ENCODE assay signal across 15 cellular contexts in the genomic region with DNA sequence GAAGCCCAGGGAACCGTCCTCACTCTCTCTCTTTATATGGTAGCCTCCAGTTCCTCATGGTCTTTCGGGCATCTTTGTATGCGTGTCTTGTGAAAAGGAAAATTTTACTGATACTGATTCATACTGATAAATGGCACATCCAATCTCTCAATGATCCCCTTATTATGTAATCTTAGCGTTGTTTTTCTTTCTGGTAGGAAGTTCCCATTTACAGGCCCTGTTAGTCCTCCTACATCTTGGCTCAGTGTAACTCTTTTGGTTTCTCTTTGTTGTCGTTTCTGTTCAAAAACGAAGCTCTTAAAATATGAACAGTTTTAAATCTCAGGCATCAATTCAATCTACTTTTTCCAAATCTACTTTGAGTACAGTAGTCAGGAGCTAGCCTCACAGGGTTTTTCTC.
A peak's percentile ranks its signal among the peaks of the same experiment; 100 is the strongest.
DNase-seq lines count a peak whose midpoint lies in the region; ATAC-seq, FAIRE-seq and TF ChIP-seq lines count a peak whose summit lies in the region.
"Had no signal": no experiment of that assay in that cellular context is flagged by ENCODE, and none has a peak within 500 bp of the region (broad histone marks: within the 10 kb centered on the region; RNA-seq: fewer than 3 reads in every experiment).

No MANE protein-coding gene starts in this region.

- H3K9me3 Mint-ChIP-seq in activated CD4-positive, alpha-beta T cell treated with anti-CD3 and anti-CD28 coated beads, Interleukin-2, amount 10 ng/mL, durations not matched to agents 24 days and 14 days, result peaks cover 5% of the 10 kb centered on the region
- H3K9me3 Mint-ChIP-seq in natural killer cell (no peaks in the 10 kb centered on the region), Calu3 (ENCODE audit: low read depth, unreplicated experiment) (no peaks in the 10 kb centered on the region)
- H3K9me3 Mint-ChIP-seq: activated naive CD4-positive, alpha-beta T cell treated with anti-CD3 and anti-CD28 coated beads, Interleukin-2, amount 50 U/mL, for 72 hours had no signal

- no peaks in the 10 kb centered on the region for H3K36me3 ChIP-seq in tibial artery

- peaks cover 22% of the 10 kb centered on the region for H3K36me3 Mint-ChIP-seq in activated CD4-positive, alpha-beta T cell treated with anti-CD3 and anti-CD28 coated beads, Interleukin-2, amount 10 ng/mL, durations not matched to agents 24 days and 14 days (ENCODE audit: low read depth)
- H3K36me3 Mint-ChIP-seq in natural killer cell, result peaks cover 14% of the 10 kb centered on the region
- no peaks in the 10 kb centered on the region for H3K36me3 Mint-ChIP-seq in Calu3 (ENCODE audit: insufficient read depth, unreplicated experiment)

- peak overlapping the region; percentile 2 for H3K27ac Mint-ChIP-seq in activated CD4-positive, alpha-beta T cell treated with anti-CD3 and anti-CD28 coated beads, Interleukin-2, amount 10 ng/mL, durations not matched to agents 24 days and 14 days
- H3K27ac Mint-ChIP-seq in natural killer cell (peak overlapping the region; percentile 58 to 60), Calu3 (ENCODE audit: unreplicated experiment) (no peak overlapping the region)

- peaks cover 8% of the 10 kb centered on the region for H3K4me1 Mint-ChIP-seq in activated CD4-positive, alpha-beta T cell treated with anti-CD3 and anti-CD28 coated beads, Interleukin-2, amount 10 ng/mL, durations not matched to agents 24 days and 14 days
- peaks cover 8 to 40% of the 10 kb centered on the region in 2 donors for H3K4me1 Mint-ChIP-seq in natural killer cell
- no peaks in the 10 kb centered on the region for H3K4me1 Mint-ChIP-seq in Calu3 (ENCODE audit: low read depth, unreplicated experiment)

- CTCF ChIA-PET in Calu3 (lab: Charles Lee), result interaction anchor here (0.6 kb wide), 1 partner anchor 547 kb away, joined by 3 read pairs; no protein-coding TSS in a partner anchor

- H3K9me3 ChIP-seq in tibial artery, result no peaks in the 10 kb centered on the region
- H3K9me3 ChIP-seq: testis had no signal

- peak overlapping the region; percentile 4 for H3K27ac ChIP-seq in cingulate gyrus (ENCODE audit: low read depth, low read length)
- peak overlapping the region; percentile 75 to 81 for H3K27ac ChIP-seq in tibial artery
- H3K27ac ChIP-seq: PC-9 had no signal

- intact Hi-C loops in activated CD4-positive, alpha-beta T cell treated with anti-CD3 and anti-CD28 coated beads, Interleukin-2, amount 10 ng/mL, durations not matched to agents 24 days and 14 days (cut with micrococcal nuclease), result no loop called here
- intact Hi-C loops in natural killer cell (cut with micrococcal nuclease) (no loop called here), tibial artery (cut with DNase I; ENCODE audit: low total_unique reads) (no loop called here), Calu3 (cut with micrococcal nuclease; ENCODE audit: unreplicated experiment) (no loop called here)

- BruUV-seq in Calu3 (replicated peaks; lab: Mats Ljungman, UMichigan), result no TSS peak

- no peaks in the 10 kb centered on the region for H3K27me3 Mint-ChIP-seq in activated CD4-positive, alpha-beta T cell treated with anti-CD3 and anti-CD28 coated beads, Interleukin-2, amount 10 ng/mL, durations not matched to agents 24 days and 14 days
- H3K27me3 Mint-ChIP-seq in natural killer cell (ENCODE audit: low read depth in 2 of 2) (no peaks in the 10 kb centered on the region), Calu3 (ENCODE audit: unreplicated experiment) (no peaks in the 10 kb centered on the region)

- DNase-seq in activated CD4-positive, alpha-beta T cell treated with anti-CD3 and anti-CD28 coated beads, Interleukin-2, amount 10 ng/mL, durations not matched to agents 24 days and 14 days, result no peak
- DNase-seq in activated CD4-positive, alpha-beta T cell treated with anti-CD3 and anti-CD28 coated beads, Interleukin-2, amount 50 U/mL, for 4 hours, result no peak
- DNase-seq in natural killer cell (no peak), tibial artery (no peak), urothelium cell line (ENCODE audit: low spot score) (no peak), NCI-H2107 (lab: John Stamatoyannopoulos, UW) (no peak), Calu3 (no peak)
- DNase-seq: NCI-H345, PC-9, T-helper 9 cell, testis had no signal

- peaks cover 0 to 93% (median 68%) of the 10 kb centered on the region in 4 donors for H3K4me1 ChIP-seq in tibial artery

- ATAC-seq in natural killer cell, result no peak
- ATAC-seq: activated naive CD4-positive, alpha-beta T cell treated with anti-CD3 and anti-CD28 coated beads, Interleukin-2, amount 50 U/mL, for 72 hours; HCT116 had no signal

- FAIRE-seq in urothelium cell line (lab: Jason Lieb, UNC), result no peak
- FAIRE-seq: GM19239 had no signal

- H3K4me3 Mint-ChIP-seq in activated CD4-positive, alpha-beta T cell treated with anti-CD3 and anti-CD28 coated beads, Interleukin-2, amount 10 ng/mL, durations not matched to agents 24 days and 14 days, result peak overlapping the region; percentile 46
- H3K4me3 Mint-ChIP-seq in natural killer cell, result no peak overlapping the region
- no peak overlapping the region for H3K4me3 Mint-ChIP-seq in Calu3 (ENCODE audit: low read depth, unreplicated experiment)

- TF ChIP-seq CTCF in natural killer cell (IDR thresholded peaks at IDR 0.05) (no peak), tibial artery (IDR thresholded peaks at IDR 0.05) (no peak), Calu3 (IDR thresholded peaks at IDR 0.05; ENCODE audit: unreplicated experiment) (no peak)

- no peaks in the 10 kb centered on the region for H3K27me3 ChIP-seq in tibial artery
- H3K27me3 ChIP-seq: testis had no signal

- H3K4me3 ChIP-seq in tibial artery, result peak overlapping the region in 1 of 2 donors; percentile 10
- H3K4me3 ChIP-seq: PC-9, testis had no signal
